1 cellular context compared by ENCODE assay signal in genomic region chr1:50487725-50488124, GRCh38.
TF ChIP-seq lines count a peak whose summit lies in the region.

No MANE protein-coding gene starts in this region.

TF ChIP-seq in HepG2, 621 proteins besides CTCF, POLR2A, EP300 and RAD21 (continued from another document):
- TF ChIP-seq ZXDC (CRISPR knock-in tag; IDR thresholded peaks at IDR 0.05): no peak
